1 cellular context compared by ENCODE assay signal in genomic region chr3:16134173-16134928, GRCh38.
TF ChIP-seq lines count a peak whose summit lies in the region.

No MANE protein-coding gene starts in this region.

TF ChIP-seq in IMR-90, 13 proteins besides CTCF, POLR2A, EP300 and RAD21:
- TF ChIP-seq, protein P1, sequence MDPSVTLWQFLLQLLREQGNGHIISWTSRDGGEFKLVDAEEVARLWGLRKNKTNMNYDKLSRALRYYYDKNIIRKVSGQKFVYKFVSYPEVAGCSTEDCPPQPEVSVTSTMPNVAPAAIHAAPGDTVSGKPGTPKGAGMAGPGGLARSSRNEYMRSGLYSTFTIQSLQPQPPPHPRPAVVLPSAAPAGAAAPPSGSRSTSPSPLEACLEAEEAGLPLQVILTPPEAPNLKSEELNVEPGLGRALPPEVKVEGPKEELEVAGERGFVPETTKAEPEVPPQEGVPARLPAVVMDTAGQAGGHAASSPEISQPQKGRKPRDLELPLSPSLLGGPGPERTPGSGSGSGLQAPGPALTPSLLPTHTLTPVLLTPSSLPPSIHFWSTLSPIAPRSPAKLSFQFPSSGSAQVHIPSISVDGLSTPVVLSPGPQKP (IDR thresholded peaks at IDR 0.05; ENCODE audit: borderline replicate concordance, low read depth, low read length) = no peak
- no peak for TF ChIP-seq RFX5 (IDR thresholded peaks at IDR 0.05; ENCODE audit: low read depth, low read length)
- TF ChIP-seq MAFK (IDR thresholded peaks at IDR 0.05; ENCODE audit: low read depth, low read length) = no peak
- no peak for TF ChIP-seq BHLHE40 (IDR thresholded peaks at IDR 0.05; ENCODE audit: low read depth, low read length)
- no peak for TF ChIP-seq SMC3 (IDR thresholded peaks at IDR 0.05; ENCODE audit: low read depth, low read length)
- TF ChIP-seq FOS (IDR thresholded peaks at IDR 0.05; ENCODE audit: low read depth, low read length) = no peak
- TF ChIP-seq MXI1 (IDR thresholded peaks at IDR 0.05; ENCODE audit: borderline replicate concordance, low read depth, low read length) = no peak
- TF ChIP-seq RCOR1 (IDR thresholded peaks at IDR 0.05; ENCODE audit: insufficient replicate concordance, low read length) = no peak
